In the genomic region with DNA sequence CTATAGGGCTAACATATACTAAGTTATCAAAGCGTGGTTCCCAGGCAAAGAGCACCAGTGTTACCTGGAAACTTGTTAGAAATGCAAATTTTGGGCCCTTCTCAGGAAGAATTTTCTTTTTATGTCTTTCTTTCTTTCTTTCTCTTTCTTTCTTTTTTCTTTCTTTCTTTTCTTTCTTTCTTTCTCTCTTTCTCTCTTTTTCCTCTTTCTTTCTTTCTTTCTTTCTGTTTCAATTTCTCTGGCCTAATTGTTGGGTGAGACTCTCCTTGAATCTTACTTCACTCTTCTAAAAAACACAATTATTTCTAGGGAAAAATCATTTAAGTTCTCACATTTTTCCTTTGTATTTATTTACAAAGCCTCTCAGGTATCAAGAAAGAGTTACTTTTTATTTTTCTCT, we compare ENCODE assay signal across 15 cellular contexts.
"Had no signal": no experiment of that assay in that cellular context is flagged by ENCODE, and none has a peak within 500 bp of the region (broad histone marks: within the 10 kb centered on the region; RNA-seq: fewer than 3 reads in every experiment).

No MANE protein-coding gene starts in this region.

- H3K27ac ChIP-seq: dorsolateral prefrontal cortex, gastrocnemius medialis, heart left ventricle, neural progenitor cell, ovary, right lobe of liver, thoracic aorta had no signal

- H3K27ac Mint-ChIP-seq: neural progenitor cell had no signal

- H3K9me3 Mint-ChIP-seq: immature natural killer cell had no signal

- H3K9me3 ChIP-seq: gastrocnemius medialis, heart left ventricle, ovary, right lobe of liver, thoracic aorta had no signal

- ATAC-seq: gastrocnemius medialis, heart left ventricle, right lobe of liver had no signal

- H3K4me3 ChIP-seq: dorsolateral prefrontal cortex, gastrocnemius medialis, heart left ventricle, neural progenitor cell, ovary, right lobe of liver, smooth muscle cell, thoracic aorta had no signal

- H3K4me3 Mint-ChIP-seq: immature natural killer cell, neural progenitor cell had no signal

- H3K4me1 ChIP-seq: gastrocnemius medialis, right lobe of liver had no signal

- H3K36me3 ChIP-seq: gastrocnemius medialis, heart left ventricle, neural progenitor cell, ovary, right lobe of liver, thoracic aorta had no signal

- DNase-seq: activated CD4-positive, alpha-beta T cell treated with anti-CD3 and anti-CD28 coated beads for 1 hour; activated gamma-delta T cell; dorsolateral prefrontal cortex; erythroblast; gastrocnemius medialis; heart left ventricle; immature natural killer cell; mesendoderm; ovary; right lobe of liver; SW 1271; T1000 had no signal

- H3K36me3 Mint-ChIP-seq: immature natural killer cell, neural progenitor cell had no signal

- H3K27me3 ChIP-seq: dorsolateral prefrontal cortex, gastrocnemius medialis, heart left ventricle, neural progenitor cell, ovary, right lobe of liver had no signal
